ENCODE assay signal across 33 cellular contexts in the genomic region with DNA sequence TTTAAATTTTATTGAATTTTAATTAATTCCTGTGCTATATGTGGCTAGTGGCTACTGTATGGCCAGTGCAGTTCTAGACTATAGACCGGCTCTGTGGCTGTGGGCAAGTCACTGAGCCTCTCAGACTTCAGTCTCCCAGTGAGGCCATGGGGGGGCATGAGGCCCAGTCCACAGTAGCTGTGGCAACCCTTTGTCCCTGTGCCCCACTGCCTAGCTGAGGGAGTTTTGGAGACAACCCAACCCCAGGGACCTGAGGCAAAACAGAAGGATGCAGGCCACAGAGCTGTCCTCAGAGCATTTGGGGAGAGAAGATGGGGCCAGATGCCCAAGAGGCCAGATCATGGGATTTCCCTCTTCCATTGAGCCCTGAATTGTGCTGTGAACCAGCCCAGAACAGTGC. TPM values are rescaled to one million over a fixed set of nuclear protein-coding genes. Genes with fewer than 3 reads are reported as not detected.
"Had no signal": no experiment of that assay in that cellular context is flagged by ENCODE, and none has a peak within 500 bp of the region (broad histone marks: within the 10 kb centered on the region; RNA-seq: fewer than 3 reads in every experiment).

No MANE protein-coding gene starts in this region.

- H3K27me3 Mint-ChIP-seq: activated CD4-positive, alpha-beta memory T cell treated with anti-CD3 and anti-CD28 coated beads for 36 hours; activated CD8-positive, alpha-beta memory T cell treated with anti-CD3 and anti-CD28 coated beads, Interleukin-2, amount 10 ng/mL, durations not matched to agents 7 days and 5 days; activated naive CD8-positive, alpha-beta T cell; activated T-helper 17 cell treated with anti-CD3 and anti-CD28 coated beads, Interleukin-2, amount 50 U/mL, for 72 hours; T-helper 17 cell had no signal

- ATAC-seq: activated CD4-positive, CD25-positive, alpha-beta regulatory T cell treated with anti-CD3 and anti-CD28 coated beads, Interleukin-2, amount 50 U/mL, for 24 hours; activated CD8-positive, alpha-beta memory T cell treated with anti-CD3 and anti-CD28 coated beads, Interleukin-2, amount 10 ng/mL, durations not matched to agents 7 days and 5 days; activated CD8-positive, alpha-beta T cell treated with anti-CD3 and anti-CD28 coated beads, Interleukin-2, amount 10 ng/mL, durations not matched to agents 7 days and 5 days; activated T-helper 17 cell treated with anti-CD3 and anti-CD28 coated beads, Interleukin-2, amount 50 U/mL, for 72 hours; gastroesophageal sphincter; T-helper 17 cell had no signal

- H3K27ac Mint-ChIP-seq: activated B cell treated with CpG ODN at 0.5 μM for 24 hours; activated CD4-positive, alpha-beta memory T cell treated with anti-CD3 and anti-CD28 coated beads for 36 hours; activated CD8-positive, alpha-beta memory T cell treated with anti-CD3 and anti-CD28 coated beads, Interleukin-2, amount 10 ng/mL, durations not matched to agents 7 days and 5 days; activated CD8-positive, alpha-beta T cell treated with anti-CD3 and anti-CD28 coated beads, Interleukin-2, amount 10 ng/mL, durations not matched to agents 7 days and 5 days; activated naive CD8-positive, alpha-beta T cell; activated T-helper 17 cell treated with anti-CD3 and anti-CD28 coated beads, Interleukin-2, amount 50 U/mL, for 72 hours; T-helper 17 cell; T-helper 2 cell treated with Interferon-gamma antibody and Interleukin-4, amounts not matched to agents 5 μg/mL and 100 μg/mL, for 36 hours had no signal

- H3K27ac ChIP-seq: brain microvascular endothelial cell, colonic mucosa, epithelial cell of prostate, esophagus squamous epithelium, gastroesophageal sphincter had no signal

- DNase-seq: activated B cell treated with CpG ODN at 0.5 μM for 24 hours; activated CD4-positive, alpha-beta memory T cell treated with anti-CD3 and anti-CD28 coated beads for 36 hours; activated CD4-positive, alpha-beta T cell treated with anti-CD3 and anti-CD28 coated beads for 48 hours; activated CD8-positive, alpha-beta memory T cell treated with anti-CD3 and anti-CD28 coated beads, Interleukin-2, amount 10 ng/mL, durations not matched to agents 7 days and 5 days; activated CD8-positive, alpha-beta memory T cell treated with anti-CD3 and anti-CD28 coated beads, Interleukin-2, amount 50 U/mL, for 4 hours; activated CD8-positive, alpha-beta T cell treated with anti-CD3 and anti-CD28 coated beads, Interleukin-2, amount 10 ng/mL, durations not matched to agents 7 days and 5 days; activated effector memory CD4-positive, alpha-beta T cell treated with Interleukin-2 at 50 U/mL for 16 hours; activated gamma-delta T cell treated with Interleukin-2 at 50 U/mL for 16 hours; activated naive CD4-positive, alpha-beta T cell treated with anti-CD3 and anti-CD28 coated beads, Interleukin-2, amount 50 U/mL, for 16 hours; activated naive CD4-positive, alpha-beta T cell treated with Interleukin-2 at 50 U/mL for 16 hours; activated T-cell treated with anti-CD3 and anti-CD28 coated beads, Interleukin-2, amount 50 U/mL, for 1 hour; amniotic stem cell; brain microvascular endothelial cell; colonic mucosa; effector CD8-positive, alpha-beta T cell; esophagus squamous epithelium; foreskin melanocyte; T-helper 1 cell; T-helper 17 cell; T1000; WERI-Rb-1 had no signal

- H3K4me1 Mint-ChIP-seq: activated B cell treated with CpG ODN at 0.5 μM for 24 hours had no signal

- H3K4me3 Mint-ChIP-seq: activated B cell treated with CpG ODN at 0.5 μM for 24 hours; activated CD4-positive, alpha-beta memory T cell treated with anti-CD3 and anti-CD28 coated beads for 36 hours; activated CD8-positive, alpha-beta memory T cell treated with anti-CD3 and anti-CD28 coated beads, Interleukin-2, amount 10 ng/mL, durations not matched to agents 7 days and 5 days; activated CD8-positive, alpha-beta T cell treated with anti-CD3 and anti-CD28 coated beads, Interleukin-2, amount 10 ng/mL, durations not matched to agents 7 days and 5 days; activated naive CD8-positive, alpha-beta T cell; activated T-helper 17 cell treated with anti-CD3 and anti-CD28 coated beads, Interleukin-2, amount 50 U/mL, for 72 hours; T-helper 17 cell; T-helper 2 cell treated with Interferon-gamma antibody and Interleukin-4, amounts not matched to agents 5 μg/mL and 100 μg/mL, for 36 hours had no signal

- H3K9me3 Mint-ChIP-seq: activated B cell treated with CpG ODN at 0.5 μM for 24 hours; activated CD4-positive, alpha-beta memory T cell treated with anti-CD3 and anti-CD28 coated beads for 36 hours; activated T-helper 17 cell treated with anti-CD3 and anti-CD28 coated beads, Interleukin-2, amount 50 U/mL, for 72 hours; T-helper 2 cell treated with Interferon-gamma antibody and Interleukin-4, amounts not matched to agents 5 μg/mL and 100 μg/mL, for 36 hours had no signal

- H3K36me3 ChIP-seq: brain microvascular endothelial cell, colonic mucosa, esophagus squamous epithelium, gastroesophageal sphincter, WERI-Rb-1 had no signal

- H3K27me3 ChIP-seq: brain microvascular endothelial cell, colonic mucosa, esophagus squamous epithelium, gastroesophageal sphincter had no signal

- H3K4me3 ChIP-seq: colonic mucosa, esophagus squamous epithelium, gastroesophageal sphincter had no signal

- H3K4me1 ChIP-seq: colonic mucosa, gastroesophageal sphincter had no signal

- H3K9me3 ChIP-seq: colonic mucosa, esophagus squamous epithelium, gastroesophageal sphincter had no signal

- H3K36me3 Mint-ChIP-seq: activated CD4-positive, alpha-beta memory T cell treated with anti-CD3 and anti-CD28 coated beads for 36 hours; activated CD8-positive, alpha-beta memory T cell treated with anti-CD3 and anti-CD28 coated beads, Interleukin-2, amount 10 ng/mL, durations not matched to agents 7 days and 5 days; activated naive CD8-positive, alpha-beta T cell had no signal

RNA-seq across cellular contexts. Expression of gene TLR9, which starts 52.3 kb away (rescaled TPM):
- total RNA-seq: bronchial epithelial cell, dermis microvascular lymphatic vessel endothelial cell, endothelial cell of umbilical vein, esophagus squamous epithelium, fibroblast of villous mesenchyme, gastroesophageal sphincter, glomerular endothelial cell had no signal
- polyA plus RNA-seq: endothelial cell of umbilical vein, fibroblast of lung had no signal
